1 cellular context compared by ENCODE assay signal in the genomic region with DNA sequence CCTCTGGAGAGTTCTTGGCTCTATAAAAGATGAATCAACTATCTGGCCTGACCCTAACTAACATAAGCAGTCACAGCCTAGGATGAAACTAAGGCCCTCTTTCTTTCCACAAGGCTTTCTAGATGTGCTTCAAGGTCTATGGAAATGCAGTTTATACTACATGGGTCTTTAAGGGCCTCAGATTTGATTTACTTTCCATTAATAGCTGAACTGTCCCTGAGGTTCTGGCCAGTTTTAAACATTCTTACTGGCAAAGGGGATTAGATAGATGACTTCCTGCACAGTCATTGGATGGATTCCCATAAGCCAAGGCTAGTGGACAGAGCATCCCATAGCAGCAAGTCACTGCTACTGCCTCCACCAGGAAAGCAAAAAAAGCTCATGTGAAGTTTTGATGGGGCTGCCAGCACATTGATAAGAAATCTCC.
TF ChIP-seq lines count a peak whose summit lies in the region.

No MANE protein-coding gene starts in this region.

TF ChIP-seq in SK-N-SH treated with all-trans-retinoic acid at 6 μM for 48 hours, 23 proteins besides CTCF, POLR2A, EP300 and RAD21 (continued from another document):
- TF ChIP-seq ESRRG (CRISPR knock-in tag; IDR thresholded peaks at IDR 0.05) (0 out of 2 replicates have a peak, but pooled peaks have one; percentile 7), PATZ1 (CRISPR knock-in tag; IDR thresholded peaks at IDR 0.05; ENCODE audit: borderline replicate concordance) (no peak)
